In genomic region chr20:17542993-17543412, GRCh38 we compare ENCODE assay signal across 11 cellular contexts. TPM values are rescaled to one million over a fixed set of nuclear protein-coding genes. Genes with fewer than 3 reads are reported as not detected.
A peak's percentile ranks its signal among the peaks of the same experiment; 100 is the strongest.
DNase-seq lines count a peak whose midpoint lies in the region; ATAC-seq, FAIRE-seq and TF ChIP-seq lines count a peak whose summit lies in the region.
"Had no signal": no experiment of that assay in that cellular context is flagged by ENCODE, and none has a peak within 500 bp of the region (broad histone marks: within the 10 kb centered on the region; RNA-seq: fewer than 3 reads in every experiment).

No MANE protein-coding gene starts in this region.

- no peaks in the 10 kb centered on the region for H3K36me3 Mint-ChIP-seq in nephron (ENCODE audit: low read depth)
- peaks cover 2% of the 10 kb centered on the region for H3K36me3 Mint-ChIP-seq in T-helper 17 cell (ENCODE audit: low read depth)

- peak in 1 of 2 donors; percentile 16 for TF ChIP-seq RAD21 in liver (IDR thresholded peaks at IDR 0.05)
- no peak for TF ChIP-seq RAD21 in HepG2 (CRISPR knock-in tag; IDR thresholded peaks at IDR 0.05)

- 29% methylated on average over 4 of the region's 4 CpGs for WGBS in liver
- WGBS in HepG2 (ENCODE audit: low lambda C conversion rate): 60% methylated on average over 4 of the region's 4 CpGs
- WGBS in aorta, 2 donors: 2 to 10% methylated on average over 4 of the region's 4 CpGs

- peak overlapping the region; percentile 23 to 64 for H3K27ac ChIP-seq in liver (ENCODE audit: low read depth in 1 of 2, low read length in 2 of 2)
- no peak overlapping the region for H3K27ac ChIP-seq in HepG2 (ENCODE audit: extremely low read length, insufficient read depth, low read length)
- H3K27ac ChIP-seq in aorta (ENCODE audit: low read depth in 1 of 2, low read length in 2 of 2): peak overlapping the region; percentile 85 to 98

- no peaks in the 10 kb centered on the region for H4K20me1 ChIP-seq in HepG2 (ENCODE audit: insufficient read depth, low read length)

- BruUV-seq in HepG2 (replicated peaks; lab: Mats Ljungman, UMichigan): no TSS peak

- H3K4me1 Mint-ChIP-seq in nephron (peaks cover 28% of the 10 kb centered on the region), T-helper 17 cell (peaks cover 2% of the 10 kb centered on the region)

- in situ Hi-C loops in HepG2 (cut with HindIII; ENCODE audit: extremely low pct_ligation_motif_present, low pct_unique_long_range_greater_than_20kb): no loop called here

- intact Hi-C loops in HepG2 (cut with micrococcal nuclease; ENCODE audit: unreplicated experiment) (no loop called here), aorta (cut with DNase I) (loop anchor here in 1 of 2 donors (2.0 kb wide), 1 partner anchor 28 kb away; the partner anchor contains the start of gene DSTN)

- H3K4me1 ChIP-seq in liver (ENCODE audit: control insufficient read depth in 4 of 4, insufficient read depth in 4 of 4, low read length in 3 of 4) (peaks cover 0 to 31% (median 20%) of the 10 kb centered on the region in 4 donors), HepG2 (ENCODE audit: insufficient read depth, low read length) (no peaks in the 10 kb centered on the region), aorta (ENCODE audit: control insufficient read depth in 1 of 2, insufficient read depth in 2 of 2, low read length in 2 of 2) (peaks cover 3 to 6% of the 10 kb centered on the region in 2 donors)

- no peak overlapping the region for H3K4me2 ChIP-seq in HepG2 (ENCODE audit: low read depth, low read length)

- H3K4me3 Mint-ChIP-seq in nephron: peak overlapping the region in 2 of 3 experiments; percentile 7 to 14
- no peak overlapping the region for H3K4me3 Mint-ChIP-seq in T-helper 17 cell

- TF ChIP-seq POLR2A in HepG2 (IDR thresholded peaks at IDR 0.05; ENCODE audit: insufficient read depth in 1 of 2, low read depth in 2 of 2, low read length in 2 of 2): no peak

- TF ChIP-seq EP300 in HepG2 (IDR thresholded peaks at IDR 0.05; ENCODE audit: low read depth in 2 of 2, low read length in 2 of 2) (no peak), HepG2 (CRISPR knock-in tag; IDR thresholded peaks at IDR 0.05; ENCODE audit: borderline replicate concordance) (no peak)

- H3K9me3 Mint-ChIP-seq in nephron: no peaks in the 10 kb centered on the region

- H3K9ac ChIP-seq in liver (ENCODE audit: low read depth in 1 of 2, low read length in 2 of 2) (no peak overlapping the region), HepG2 (ENCODE audit: insufficient read depth, low read depth, low read length) (no peak overlapping the region)

- H3K27me3 Mint-ChIP-seq in nephron (ENCODE audit: low read depth) (peaks cover 5% of the 10 kb centered on the region), T-helper 17 cell (peaks cover 60% of the 10 kb centered on the region)

- no peak for FAIRE-seq in HepG2 (lab: Jason Lieb, UNC)

- H3K27ac Mint-ChIP-seq in nephron (peak overlapping the region; percentile 92 to 97 (median 93)), T-helper 17 cell (no peak overlapping the region)

- H3K9me3 ChIP-seq in liver (ENCODE audit: control insufficient read depth in 4 of 4, low read length in 3 of 4): no peaks in the 10 kb centered on the region
- H3K9me3 ChIP-seq in HepG2 (ENCODE audit: low read length): no peaks in the 10 kb centered on the region
- H3K9me3 ChIP-seq in aorta (ENCODE audit: control insufficient read depth, low read length): no peaks in the 10 kb centered on the region
- H3K9me3 ChIP-seq in T-helper 17 cell (ENCODE audit: control insufficient read depth, low read length, poor library complexity, severe bottlenecking): no peaks in the 10 kb centered on the region

- no peak overlapping the region for H3K4me3 ChIP-seq in liver (ENCODE audit: low read depth in 1 of 3, low read length in 3 of 3)
- no peak overlapping the region for H3K4me3 ChIP-seq in HepG2 (replicated peaks in 1 of 3; ENCODE audit: insufficient read depth in 1 of 3, low read depth in 2 of 3, low read length in 3 of 3)
- H3K4me3 ChIP-seq in aorta (ENCODE audit: low read length in 2 of 2): peak overlapping the region in 1 of 2 donors; percentile 39

- POLR2A ChIA-PET in HepG2 (lab: Yijun Ruan, JAX): interaction anchor here (1.3 kb wide), 1 partner anchor 14 kb away, joined by 3 read pairs; no protein-coding TSS in a partner anchor

- H2AFZ ChIP-seq in HepG2 (ENCODE audit: low read length): no peak overlapping the region

- no peak for ATAC-seq in HepG2
- peak; percentile 89 for ATAC-seq in aorta (ENCODE audit: low FRiP score)
- ATAC-seq in T-helper 17 cell: no peak

- H3K36me3 ChIP-seq in liver (ENCODE audit: control insufficient read depth in 4 of 4, insufficient read depth in 3 of 4, low read depth in 1 of 4, low read length in 3 of 4) (no peaks in the 10 kb centered on the region), HepG2 (replicated peaks in 1 of 2; ENCODE audit: control insufficient read depth in 1 of 2, insufficient read depth in 2 of 2, low read length in 2 of 2) (no peaks in the 10 kb centered on the region), aorta (ENCODE audit: control insufficient read depth in 1 of 2, insufficient read depth in 2 of 2, low read length in 1 of 2) (no peaks in the 10 kb centered on the region)

- CTCF ChIA-PET in HepG2 (lab: Yijun Ruan, JAX; ENCODE audit: low intra/inter-chr PET ratio, low total read pairs): no interaction called here

- no peak for DNase-seq in HepG2 (ENCODE audit: low spot score)
- peak; percentile 96 for DNase-seq in fibroblast of peridontal ligament (ENCODE audit: extremely low read depth)
- no peak for DNase-seq in aorta
- no peak for DNase-seq in NCI-H2081 treated with DMSO at 0.1 percent for 48 hours (lab: John Stamatoyannopoulos, UW)
- DNase-seq in effector CD4-positive, alpha-beta T cell: no peak
- no peak for DNase-seq in T-helper 17 cell
- DNase-seq: 8988T, dermis blood vessel endothelial cell, trophoblast cell had no signal

- no peaks in the 10 kb centered on the region for H3K27me3 ChIP-seq in liver (ENCODE audit: control insufficient read depth in 4 of 4, insufficient read depth in 4 of 4, low read length in 3 of 4)
- H3K27me3 ChIP-seq in HepG2 (ENCODE audit: control insufficient read depth in 1 of 2, insufficient read depth in 2 of 2, low read length in 2 of 2): peaks cover 0 to 3% of the 10 kb centered on the region in 2 experiments; a peak in 1 of 5 replicates
- no peaks in the 10 kb centered on the region for H3K27me3 ChIP-seq in aorta (ENCODE audit: control insufficient read depth in 1 of 2, insufficient read depth in 2 of 2, low read length in 1 of 2)

- no peaks in the 10 kb centered on the region for H3K79me2 ChIP-seq in HepG2 (ENCODE audit: insufficient read depth, low read length)

- TF ChIP-seq CTCF in liver (IDR thresholded peaks at IDR 0.05; ENCODE audit: low read depth, low read length, missing input control): no peak
- TF ChIP-seq CTCF in HepG2 (CRISPR knock-in tag; IDR thresholded peaks at IDR 0.05): no peak
- TF ChIP-seq CTCF in nephron (IDR thresholded peaks at IDR 0.05; ENCODE audit: unreplicated experiment in 3 of 3): no peak

RNA-seq across cellular contexts. Expression of gene BFSP1, which starts 11.8 kb away (rescaled TPM):
- total RNA-seq in liver (under 1 TPM; 0.17 to 0.28 TPM), HepG2 (2016; rRNA removed; fragmentation: Illumina TruSeq; extraction: Trizol) (0.22 and 0.36 TPM in 2 replicates), aorta (1 to 10 TPM; 1.5 to 2.6 TPM), T-helper 17 cell (1 to 10 TPM in 1 of 2 donors, under 1 TPM in 1; 0.21 to 1.0 TPM)
- polyA plus RNA-seq in liver (under 1 TPM; 0.14 to 0.25 TPM), HepG2 (2011; rRNA removed) (0.24 and 0.26 TPM in 2 replicates), aorta (1 to 10 TPM; 2.4 to 9.9 TPM)
- 0.30 TPM in 1 of 2 replicates, not detected in the other for total RNA-seq in HepG2 (2016; cell fraction: cytosol; rRNA removed; fragmentation: Illumina TruSeq; extraction: Trizol; ENCODE audit: low read depth)
- 0.30 and 0.79 TPM in 2 replicates for total RNA-seq in HepG2 (2016; cell fraction: insoluble cytoplasmic fraction; rRNA removed; fragmentation: Illumina TruSeq; extraction: Trizol)
- 0.28 and 0.34 TPM in 2 replicates for total RNA-seq in HepG2 (2016; cell fraction: membrane; rRNA removed; fragmentation: Illumina TruSeq; extraction: Trizol)
- total RNA-seq in HepG2 (2016; cell fraction: nucleus; rRNA removed; fragmentation: Illumina TruSeq; extraction: Trizol): 0.19 and 0.44 TPM in 2 replicates
- polyA plus RNA-seq in HepG2 (2011; cell fraction: cytosol; rRNA removed): 0.28 and 0.32 TPM in 2 replicates
- 0.11 and 0.23 TPM in 2 replicates for polyA plus RNA-seq in HepG2 (2011; cell fraction: nucleus; rRNA removed)
- polyA plus RNA-seq in HepG2 (2012): 0.15 and 0.31 TPM in 2 replicates
- polyA plus RNA-seq in HepG2 (2016; cell fraction: cytosol; fragmentation: Illumina TruSeq; extraction: Trizol; ENCODE audit: low read depth): 0.11 and 0.23 TPM in 2 replicates
- polyA plus RNA-seq in HepG2 (2016; cell fraction: insoluble cytoplasmic fraction; fragmentation: Illumina TruSeq; extraction: Trizol; ENCODE audit: low read depth): 0.26 and 0.56 TPM in 2 replicates
- 0.26 and 0.31 TPM in 2 replicates for polyA plus RNA-seq in HepG2 (2016; cell fraction: membrane; fragmentation: Illumina TruSeq; extraction: Trizol; ENCODE audit: low read depth)
- polyA plus RNA-seq in HepG2 (2016; cell fraction: nucleus; fragmentation: Illumina TruSeq; extraction: Trizol; ENCODE audit: insufficient read depth, low read depth): 0.21 and 0.27 TPM in 2 replicates
- 0.42 and 1.2 TPM in 2 replicates for polyA minus RNA-seq in HepG2 (2011; rRNA and poly(A)+ RNA removed; ENCODE audit: low replicate concordance)
- not detected in 2 replicates for polyA minus RNA-seq in HepG2 (2011; cell fraction: cytosol; rRNA and poly(A)+ RNA removed)
- 0.25 TPM in 1 of 2 replicates, not detected in the other for polyA minus RNA-seq in HepG2 (2011; cell fraction: nucleus; rRNA and poly(A)+ RNA removed)

RNA-seq across cellular contexts. Expression of gene DSTN, which starts 26.9 kb away (rescaled TPM):
- total RNA-seq in liver (10 to 100 TPM; 39.9 to 82.7 TPM), HepG2 (2016; rRNA removed; fragmentation: Illumina TruSeq; extraction: Trizol) (106 and 164 TPM in 2 replicates), aorta (1,000 to 10,000 TPM; 1,041 to 1,932 TPM), T-helper 17 cell (10 to 100 TPM; 41.4 to 46.5 TPM)
- polyA plus RNA-seq in liver (100 to 1,000 TPM; 133 to 137 TPM), HepG2 (2011; rRNA removed) (21.8 and 27.6 TPM in 2 replicates), aorta (1,000 to 10,000 TPM; 2,289 to 5,298 TPM)
- 28.2 and 36.3 TPM in 2 replicates for total RNA-seq in HepG2 (2016; cell fraction: cytosol; rRNA removed; fragmentation: Illumina TruSeq; extraction: Trizol; ENCODE audit: low read depth)
- 120 and 172 TPM in 2 replicates for total RNA-seq in HepG2 (2016; cell fraction: insoluble cytoplasmic fraction; rRNA removed; fragmentation: Illumina TruSeq; extraction: Trizol)
- 94.4 and 96.0 TPM in 2 replicates for total RNA-seq in HepG2 (2016; cell fraction: membrane; rRNA removed; fragmentation: Illumina TruSeq; extraction: Trizol)
- 46.1 and 50.0 TPM in 2 replicates for total RNA-seq in HepG2 (2016; cell fraction: nucleus; rRNA removed; fragmentation: Illumina TruSeq; extraction: Trizol)
- polyA plus RNA-seq in HepG2 (2011; cell fraction: cytosol; rRNA removed): 11.0 and 20.0 TPM in 2 replicates
- 8.1 and 11.6 TPM in 2 replicates for polyA plus RNA-seq in HepG2 (2011; cell fraction: nucleus; rRNA removed)
- polyA plus RNA-seq in HepG2 (2012): 74.6 and 95.1 TPM in 2 replicates
- 77.0 and 95.4 TPM in 2 replicates for polyA plus RNA-seq in HepG2 (2016; cell fraction: cytosol; fragmentation: Illumina TruSeq; extraction: Trizol; ENCODE audit: low read depth)
- 263 and 281 TPM in 2 replicates for polyA plus RNA-seq in HepG2 (2016; cell fraction: insoluble cytoplasmic fraction; fragmentation: Illumina TruSeq; extraction: Trizol; ENCODE audit: low read depth)
- polyA plus RNA-seq in HepG2 (2016; cell fraction: membrane; fragmentation: Illumina TruSeq; extraction: Trizol; ENCODE audit: low read depth): 120 and 139 TPM in 2 replicates
- 108 and 109 TPM in 2 replicates for polyA plus RNA-seq in HepG2 (2016; cell fraction: nucleus; fragmentation: Illumina TruSeq; extraction: Trizol; ENCODE audit: insufficient read depth, low read depth)
- polyA minus RNA-seq in HepG2 (2011; rRNA and poly(A)+ RNA removed; ENCODE audit: low replicate concordance): 1.3 and 4.9 TPM in 2 replicates
- 15.3 and 15.9 TPM in 2 replicates for polyA minus RNA-seq in HepG2 (2011; cell fraction: cytosol; rRNA and poly(A)+ RNA removed)
- 5.8 and 7.6 TPM in 2 replicates for polyA minus RNA-seq in HepG2 (2011; cell fraction: nucleus; rRNA and poly(A)+ RNA removed)

Comparison
In these comparisons a context has a peak if more than half of its experiments do, and no peak if none do; other contexts are left out.
1. RNA of gene DSTN, which starts 26.9 kb away (total RNA-seq): 1,041 to 1,932 TPM in aorta; 28.2 to 172 TPM in HepG2, 39.9 to 82.7 TPM in liver and 41.4 to 46.5 TPM in T-helper 17 cell; every median in the first group is over 4 times any median in the second.